ENCODE assay signal across 27 cellular contexts in genomic region chr12:78419513-78419912, GRCh38.
"Had no signal": no experiment of that assay in that cellular context is flagged by ENCODE, and none has a peak within 500 bp of the region (broad histone marks: within the 10 kb centered on the region; RNA-seq: fewer than 3 reads in every experiment).

No MANE protein-coding gene starts in this region.

- H3K9me3 ChIP-seq: esophagus muscularis mucosa, gastroesophageal sphincter, neutrophil, pancreas, suprapubic skin, vagina had no signal

- H3K9me3 Mint-ChIP-seq: dendritic cell treated with granulocyte-macrophage colony-stimulating factor and Interleukin-4, amounts not matched to agents 40 ng/mL and 50 ng/mL, for 4 days; memory B cell; neural crest cell had no signal

- H3K79me2 ChIP-seq: hepatocyte had no signal

- H3K4me3 Mint-ChIP-seq: dendritic cell treated with granulocyte-macrophage colony-stimulating factor and Interleukin-4, amounts not matched to agents 40 ng/mL and 50 ng/mL, for 4 days; memory B cell; natural killer cell; neural crest cell; stimulated activated naive CD8-positive, alpha-beta T cell treated with anti-CD3 and anti-CD28 coated beads, Interleukin-15, amount 100 ng/mL, for 72 hours had no signal

- H3K27ac Mint-ChIP-seq: dendritic cell treated with granulocyte-macrophage colony-stimulating factor and Interleukin-4, amounts not matched to agents 40 ng/mL and 50 ng/mL, for 4 days; memory B cell; natural killer cell; progenitor cell of endocrine pancreas had no signal

- H3K4me1 Mint-ChIP-seq: memory B cell; natural killer cell; neural crest cell; stimulated activated naive CD8-positive, alpha-beta T cell treated with anti-CD3 and anti-CD28 coated beads, Interleukin-15, amount 100 ng/mL, for 72 hours had no signal

- H3K27ac ChIP-seq: esophagus muscularis mucosa, foreskin keratinocyte, gastroesophageal sphincter, heart left ventricle, hepatocyte, neutrophil, pancreas, suprapubic skin, vagina had no signal

- H3K27me3 Mint-ChIP-seq: dendritic cell treated with granulocyte-macrophage colony-stimulating factor and Interleukin-4, amounts not matched to agents 40 ng/mL and 50 ng/mL, for 4 days; memory B cell; progenitor cell of endocrine pancreas; stimulated activated naive CD8-positive, alpha-beta T cell treated with anti-CD3 and anti-CD28 coated beads, Interleukin-15, amount 100 ng/mL, for 72 hours had no signal

- H3K36me3 Mint-ChIP-seq: memory B cell, natural killer cell had no signal

- H3K27me3 ChIP-seq: esophagus muscularis mucosa, foreskin keratinocyte, gastroesophageal sphincter, heart left ventricle, hepatocyte, neutrophil, pancreas, suprapubic skin, vagina had no signal

- ATAC-seq: foreskin keratinocyte; gastroesophageal sphincter; heart left ventricle; left lobe of liver; natural killer cell; pancreas; sciatic nerve; stimulated activated naive CD8-positive, alpha-beta T cell treated with anti-CD3 and anti-CD28 coated beads, Interleukin-15, amount 100 ng/mL, for 72 hours had no signal

- H3K36me3 ChIP-seq: esophagus muscularis mucosa, gastroesophageal sphincter, heart left ventricle, neutrophil, pancreas, suprapubic skin, vagina had no signal

- H3K4me2 ChIP-seq: hepatocyte, smooth muscle cell had no signal

- H2AFZ ChIP-seq: hepatocyte had no signal

- DNase-seq: effector memory CD4-positive, alpha-beta T cell; foreskin keratinocyte; heart left ventricle; kidney; natural killer cell; pancreas; stimulated activated CD4-positive, alpha-beta T cell treated with anti-CD3 and anti-CD28 coated beads, Interleukin-12 subunit alpha, Interleukin-12 subunit beta, amount 100 ng/mL, for 4 hours; stimulated activated CD4-positive, alpha-beta T cell treated with anti-CD3 and anti-CD28 coated beads, Interleukin-1b, Interleukin-23, amount 100 ng/mL, for 48 hours; stimulated activated CD4-positive, alpha-beta T cell treated with anti-CD3 and anti-CD28 coated beads, Interleukin-4, amount 100 ng/mL, for 1 hour; stimulated activated CD8-positive, alpha-beta memory T cell treated with anti-CD3 and anti-CD28 coated beads, Interleukin-4, amount 100 ng/mL, for 48 hours; stimulated activated naive CD4-positive, alpha-beta T cell; stimulated activated naive CD8-positive, alpha-beta T cell treated with anti-CD3 and anti-CD28 coated beads, Interleukin-15, amount 100 ng/mL, for 72 hours; trophoblast cell had no signal

- H3K4me3 ChIP-seq: esophagus muscularis mucosa, gastroesophageal sphincter, heart left ventricle, hepatocyte, lung, pancreas, smooth muscle cell, suprapubic skin, vagina had no signal

- H3K4me1 ChIP-seq: esophagus muscularis mucosa, foreskin keratinocyte, gastroesophageal sphincter, heart left ventricle, pancreas, suprapubic skin, vagina had no signal
